ENCODE assay signal across 21 cellular contexts in genomic region chr5:139361821-139362429, GRCh38. TPM values are rescaled to one million over a fixed set of nuclear protein-coding genes. Genes with fewer than 3 reads are reported as not detected.
DNase-seq lines count a peak whose midpoint lies in the region; ATAC-seq and TF ChIP-seq lines count a peak whose summit lies in the region.
"Had no signal": no experiment of that assay in that cellular context is flagged by ENCODE, and none has a peak within 500 bp of the region (broad histone marks: within the 10 kb centered on the region; RNA-seq: fewer than 3 reads in every experiment).

No MANE protein-coding gene starts in this region.

- H3K9me2 ChIP-seq in GM23248 (ENCODE audit: insufficient read depth), result no peaks in the 10 kb centered on the region

- H3K27ac Mint-ChIP-seq in activated CD4-positive, alpha-beta T cell treated with anti-CD3 and anti-CD28 coated beads, Interleukin-2, amount 10 ng/mL, durations not matched to agents 24 days and 14 days, result peak overlapping the region; percentile 65
- peak overlapping the region; percentile 33 for H3K27ac Mint-ChIP-seq in activated T-helper 17 cell treated with anti-CD3 and anti-CD28 coated beads, Interleukin-2, amount 50 U/mL, for 72 hours
- no peak overlapping the region for H3K27ac Mint-ChIP-seq in naive thymus-derived CD8-positive, alpha-beta T cell

- no peaks in the 10 kb centered on the region for H3K9me3 ChIP-seq in GM23248 (ENCODE audit: low read depth)
- no peaks in the 10 kb centered on the region for H3K9me3 ChIP-seq in smooth muscle cell (replicated peaks; ENCODE audit: low read depth)
- no peaks in the 10 kb centered on the region for H3K9me3 ChIP-seq in upper lobe of left lung
- no peaks in the 10 kb centered on the region for H3K9me3 ChIP-seq in mucosa of descending colon
- H3K9me3 ChIP-seq: MG63 had no signal

- no peak for TF ChIP-seq POLR2A in upper lobe of left lung (IDR thresholded peaks at IDR 0.05)

- H3K36me3 Mint-ChIP-seq in activated CD4-positive, alpha-beta T cell treated with anti-CD3 and anti-CD28 coated beads, Interleukin-2, amount 10 ng/mL, durations not matched to agents 24 days and 14 days (ENCODE audit: low read depth), result peaks cover 46% of the 10 kb centered on the region
- H3K36me3 Mint-ChIP-seq in activated T-helper 17 cell treated with anti-CD3 and anti-CD28 coated beads, Interleukin-2, amount 50 U/mL, for 72 hours (ENCODE audit: low read depth), result peaks cover 88% of the 10 kb centered on the region
- peaks cover 7 to 71% (median 16%) of the 10 kb centered on the region in 3 donors for H3K36me3 Mint-ChIP-seq in naive thymus-derived CD8-positive, alpha-beta T cell

- intact Hi-C loops in activated CD4-positive, alpha-beta T cell treated with anti-CD3 and anti-CD28 coated beads, Interleukin-2, amount 10 ng/mL, durations not matched to agents 24 days and 14 days (cut with micrococcal nuclease), result no loop called here
- intact Hi-C loops in mucosa of descending colon (cut with DNase I, micrococcal nuclease), result no loop called here

- H3K4me3 ChIP-seq in GM23248 (no peak overlapping the region), smooth muscle cell (no peak overlapping the region), upper lobe of left lung (no peak overlapping the region), mucosa of descending colon (no peak overlapping the region)
- H3K4me3 ChIP-seq: BLaER1, MG63 had no signal

- no peaks in the 10 kb centered on the region for H3K9me3 Mint-ChIP-seq in activated CD4-positive, alpha-beta T cell treated with anti-CD3 and anti-CD28 coated beads, Interleukin-2, amount 10 ng/mL, durations not matched to agents 24 days and 14 days
- H3K9me3 Mint-ChIP-seq in activated T-helper 17 cell treated with anti-CD3 and anti-CD28 coated beads, Interleukin-2, amount 50 U/mL, for 72 hours, result no peaks in the 10 kb centered on the region
- H3K9me3 Mint-ChIP-seq in naive thymus-derived CD8-positive, alpha-beta T cell, result no peaks in the 10 kb centered on the region
- H3K9me3 Mint-ChIP-seq: IgD-negative memory B cell had no signal

- H3K9ac ChIP-seq in GM23248 (no peak overlapping the region), smooth muscle cell (ENCODE audit: low read depth) (no peak overlapping the region)
- H3K9ac ChIP-seq: BLaER1 had no signal

- no peak for TF ChIP-seq EP300 in upper lobe of left lung (IDR thresholded peaks at IDR 0.05)

- H3K4me2 ChIP-seq in GM23248 (ENCODE audit: unreplicated experiment) (no peak overlapping the region), smooth muscle cell (no peak overlapping the region)
- H3K4me2 ChIP-seq: BLaER1 had no signal

- H3K4me1 ChIP-seq in GM23248 (ENCODE audit: insufficient read depth) (peaks cover 12% of the 10 kb centered on the region), smooth muscle cell (ENCODE audit: low read depth) (no peaks in the 10 kb centered on the region), upper lobe of left lung (peaks cover 0 to 8% (median 0%) of the 10 kb centered on the region in 4 donors), mucosa of descending colon (ENCODE audit: low read depth) (no peaks in the 10 kb centered on the region)

- no peak overlapping the region for H2AFZ ChIP-seq in GM23248
- no peak overlapping the region for H2AFZ ChIP-seq in smooth muscle cell (ENCODE audit: low read depth)

- no peaks in the 10 kb centered on the region for H3K27me3 Mint-ChIP-seq in activated CD4-positive, alpha-beta T cell treated with anti-CD3 and anti-CD28 coated beads, Interleukin-2, amount 10 ng/mL, durations not matched to agents 24 days and 14 days
- H3K27me3 Mint-ChIP-seq in activated T-helper 17 cell treated with anti-CD3 and anti-CD28 coated beads, Interleukin-2, amount 50 U/mL, for 72 hours, result no peaks in the 10 kb centered on the region
- H3K27me3 Mint-ChIP-seq in naive thymus-derived CD8-positive, alpha-beta T cell, result no peaks in the 10 kb centered on the region
- H3K27me3 Mint-ChIP-seq: IgD-negative memory B cell had no signal

- H3K4me1 Mint-ChIP-seq in activated CD4-positive, alpha-beta T cell treated with anti-CD3 and anti-CD28 coated beads, Interleukin-2, amount 10 ng/mL, durations not matched to agents 24 days and 14 days, result peaks cover 11% of the 10 kb centered on the region
- H3K4me1 Mint-ChIP-seq in activated T-helper 17 cell treated with anti-CD3 and anti-CD28 coated beads, Interleukin-2, amount 50 U/mL, for 72 hours, result peaks cover 13% of the 10 kb centered on the region
- H3K4me1 Mint-ChIP-seq in naive thymus-derived CD8-positive, alpha-beta T cell, result peaks cover 11 to 42% (median 26%) of the 10 kb centered on the region in 4 donors

- H3K27me3 ChIP-seq in GM23248 (replicated peaks; ENCODE audit: insufficient read depth), result no peaks in the 10 kb centered on the region
- no peaks in the 10 kb centered on the region for H3K27me3 ChIP-seq in smooth muscle cell (ENCODE audit: low read depth)
- no peaks in the 10 kb centered on the region for H3K27me3 ChIP-seq in upper lobe of left lung
- H3K27me3 ChIP-seq: BLaER1, MG63 had no signal

- peaks cover 13% of the 10 kb centered on the region for H3F3A ChIP-seq in GM23248 (ENCODE audit: insufficient read depth)
- H3F3A ChIP-seq in smooth muscle cell (ENCODE audit: low read depth), result no peaks in the 10 kb centered on the region

- H4K20me1 ChIP-seq in GM23248 (ENCODE audit: insufficient read depth) (peaks cover 15% of the 10 kb centered on the region; the same call in 1 of the 2 replicates), smooth muscle cell (ENCODE audit: low read depth) (peaks cover 98% of the 10 kb centered on the region)

- in situ Hi-C loops in GM23248 (cut with MboI), result no loop called here

- WGBS in GM23248 (ENCODE audit: low coverage in 1 of 2, low lambda C conversion rate in 2 of 2, missing lambda C conversion rate in 2 of 2), 2 experiments, result 60 to 63% methylated on average over 4 to 6 of the region's 6 CpGs
- WGBS in smooth muscle cell (ENCODE audit: low lambda C conversion rate), result 76% methylated on average over 6 of the region's 6 CpGs
- 83 to 90% methylated on average over 6 of the region's 6 CpGs for WGBS in upper lobe of left lung, 2 donors

- TF ChIP-seq CTCF in smooth muscle cell (IDR thresholded peaks at IDR 0.05; ENCODE audit: borderline replicate concordance, insufficient read depth, poor library complexity, severe bottlenecking) (no peak), upper lobe of left lung (IDR thresholded peaks at IDR 0.05) (no peak), mucosa of descending colon (IDR thresholded peaks at IDR 0.05) (no peak)

- H3K4me3 Mint-ChIP-seq in activated CD4-positive, alpha-beta T cell treated with anti-CD3 and anti-CD28 coated beads, Interleukin-2, amount 10 ng/mL, durations not matched to agents 24 days and 14 days, result no peak overlapping the region
- H3K4me3 Mint-ChIP-seq in activated T-helper 17 cell treated with anti-CD3 and anti-CD28 coated beads, Interleukin-2, amount 50 U/mL, for 72 hours, result no peak overlapping the region
- no peak overlapping the region for H3K4me3 Mint-ChIP-seq in naive thymus-derived CD8-positive, alpha-beta T cell
- H3K4me3 Mint-ChIP-seq: IgD-negative memory B cell had no signal

- H3K36me3 ChIP-seq in GM23248 (ENCODE audit: low read depth), result peaks cover 36% of the 10 kb centered on the region
- peaks cover 19% of the 10 kb centered on the region for H3K36me3 ChIP-seq in smooth muscle cell (ENCODE audit: low read depth)
- H3K36me3 ChIP-seq in upper lobe of left lung, result peaks cover 24 to 44% (median 28%) of the 10 kb centered on the region in 4 donors
- no peaks in the 10 kb centered on the region for H3K36me3 ChIP-seq in mucosa of descending colon (ENCODE audit: low read depth)

- POLR2A ChIA-PET in naive thymus-derived CD8-positive, alpha-beta T cell (lab: Charles Lee), result interaction anchor here (0.6 to 0.7 kb wide), 2 partner anchors 149 to 1257 kb away, joined by 3 read pairs; no protein-coding TSS in a partner anchor

- peak; percentile 26 for ATAC-seq in activated T-helper 17 cell treated with anti-CD3 and anti-CD28 coated beads, Interleukin-2, amount 50 U/mL, for 72 hours (replicated peaks)
- no peak for ATAC-seq in naive thymus-derived CD8-positive, alpha-beta T cell
- ATAC-seq in upper lobe of left lung (ENCODE audit: low FRiP score in 2 of 2) (no peak), mucosa of descending colon (no peak)
- ATAC-seq: PC-3 had no signal

- no peak for DNase-seq in activated CD4-positive, alpha-beta T cell treated with anti-CD3 and anti-CD28 coated beads, Interleukin-2, amount 10 ng/mL, durations not matched to agents 24 days and 14 days
- DNase-seq in activated CD4-positive, alpha-beta T cell treated with anti-CD3 and anti-CD28 coated beads, Interleukin-2, amount 50 U/mL, for 4 hours, result no peak
- peak; percentile 18 for DNase-seq in GM23248
- DNase-seq in smooth muscle cell (lab: John Stamatoyannopoulos, UW; ENCODE audit: unreplicated experiment), result no peak
- DNase-seq in naive thymus-derived CD8-positive, alpha-beta T cell, result no peak
- DNase-seq in upper lobe of left lung, result no peak
- DNase-seq in mucosa of descending colon, result no peak
- DNase-seq: DMS79, Karpas-422, MG63, NCI-H1048, NCI-H1436, NCI-H1930, NCI-H345, NCI-H524 treated with DMSO at 0.1 percent for 48 hours, PC-3, RPMI8226, SIG-M5 had no signal

- H3K27ac ChIP-seq in GM23248 (no peak overlapping the region), smooth muscle cell (ENCODE audit: low read depth) (peak overlapping the region; percentile 54), upper lobe of left lung (no peak overlapping the region)
- H3K27ac ChIP-seq: BLaER1 had no signal

- H3K79me2 ChIP-seq in GM23248 (ENCODE audit: insufficient read depth) (peaks cover 97% of the 10 kb centered on the region), smooth muscle cell (ENCODE audit: low read depth) (peaks cover 70% of the 10 kb centered on the region)

RNA-seq across cellular contexts. Expression of gene PAIP2, which starts 20.3 kb away (rescaled TPM):
- 83.3 and 93.8 TPM in 2 replicates for total RNA-seq in activated CD4-positive, alpha-beta T cell treated with anti-CD3 and anti-CD28 coated beads, Interleukin-2, amount 10 ng/mL, durations not matched to agents 24 days and 14 days
- 34.8 and 62.8 TPM in 2 replicates for total RNA-seq in GM23248 (2014; rRNA removed; shearing (Covaris generic))
- polyA plus RNA-seq in GM23248 (2016; fragmentation: Nextera tagmentation; extraction: Ambion mirVana) (112 and 115 TPM in 2 replicates), smooth muscle cell (120 and 123 TPM in 2 replicates)
- total RNA-seq in activated T-helper 17 cell treated with anti-CD3 and anti-CD28 coated beads, Interleukin-2, amount 50 U/mL, for 72 hours, result 100 to 1,000 TPM; 102 to 157 TPM
- total RNA-seq in smooth muscle cell (96.1 and 98.1 TPM in 2 replicates), upper lobe of left lung (100 to 1,000 TPM in 1 of 6 donors, 10 to 100 TPM in 5; 36.7 to 103 (median 67.8) TPM), mucosa of descending colon (10 to 100 TPM; 42.1 to 85.1 (median 44.5) TPM)
- total RNA-seq in naive thymus-derived CD8-positive, alpha-beta T cell, result 100 to 1,000 TPM; 129 to 150 TPM
- polyA plus RNA-seq in naive thymus-derived CD8-positive, alpha-beta T cell, result 100 to 1,000 TPM; 359 to 455 (median 406) TPM

RNA-seq across cellular contexts. Expression of gene SLC23A1, which starts 21.2 kb away (rescaled TPM):
- total RNA-seq in activated CD4-positive, alpha-beta T cell treated with anti-CD3 and anti-CD28 coated beads, Interleukin-2, amount 10 ng/mL, durations not matched to agents 24 days and 14 days, result 1.8 and 2.1 TPM in 2 replicates
- total RNA-seq in GM23248 (2014; rRNA removed; shearing (Covaris generic)), result not detected in 2 replicates
- polyA plus RNA-seq in GM23248 (2016; fragmentation: Nextera tagmentation; extraction: Ambion mirVana), result 0.08 TPM in 1 of 2 replicates, not detected in the other
- 1 to 10 TPM in 1 of 2 donors, under 1 TPM in 1; 0.95 to 1.6 TPM for total RNA-seq in activated T-helper 17 cell treated with anti-CD3 and anti-CD28 coated beads, Interleukin-2, amount 50 U/mL, for 72 hours
- total RNA-seq in smooth muscle cell, result not detected in 2 replicates
- polyA plus RNA-seq in smooth muscle cell, result 0.22 and 0.35 TPM in 2 replicates
- total RNA-seq in naive thymus-derived CD8-positive, alpha-beta T cell, result under 1 TPM in 1 of 2 experiments, not detected in 1; 0.34 TPM
- under 1 TPM in 1 of 3 donors, not detected in 2; 0.15 TPM for polyA plus RNA-seq in naive thymus-derived CD8-positive, alpha-beta T cell
- 10 to 100 TPM in 1 of 6 donors, 1 to 10 TPM in 4, not detected in 1; 1.1 to 20.1 (median 1.8) TPM for total RNA-seq in upper lobe of left lung
- 1 to 10 TPM; 2.5 to 9.0 (median 5.1) TPM for total RNA-seq in mucosa of descending colon
- total RNA-seq: PC-3 had no signal
- polyA plus RNA-seq: IgD-negative memory B cell had no signal

RNA-seq across cellular contexts. Expression of gene MZB1, which starts 27.8 kb away (rescaled TPM):
- 28.3 and 29.1 TPM in 2 replicates for total RNA-seq in activated CD4-positive, alpha-beta T cell treated with anti-CD3 and anti-CD28 coated beads, Interleukin-2, amount 10 ng/mL, durations not matched to agents 24 days and 14 days
- not detected in 2 replicates for total RNA-seq in GM23248 (2014; rRNA removed; shearing (Covaris generic))
- polyA plus RNA-seq in GM23248 (2016; fragmentation: Nextera tagmentation; extraction: Ambion mirVana), result 0.32 TPM in 1 of 2 replicates, not detected in the other
- 10 to 100 TPM; 39.9 to 55.2 TPM for total RNA-seq in activated T-helper 17 cell treated with anti-CD3 and anti-CD28 coated beads, Interleukin-2, amount 50 U/mL, for 72 hours
- not detected in 2 replicates for total RNA-seq in smooth muscle cell
- polyA plus RNA-seq in smooth muscle cell, result 0.19 TPM in 1 of 2 replicates, not detected in the other
- 1 to 10 TPM; 2.2 to 2.5 TPM for total RNA-seq in naive thymus-derived CD8-positive, alpha-beta T cell
- under 1 TPM in 2 of 3 donors, not detected in 1; 0.37 to 0.84 TPM for polyA plus RNA-seq in naive thymus-derived CD8-positive, alpha-beta T cell
- 10 to 100 TPM in 4 of 6 donors, 1 to 10 TPM in 2; 1.5 to 30.7 (median 15.5) TPM for total RNA-seq in upper lobe of left lung
- 10 to 100 TPM in 2 of 3 donors, 1 to 10 TPM in 1; 5.6 to 23.7 (median 10.2) TPM for total RNA-seq in mucosa of descending colon

RNA-seq across cellular contexts. Expression of gene PROB1, which starts 33.0 kb away (rescaled TPM):
- total RNA-seq in activated CD4-positive, alpha-beta T cell treated with anti-CD3 and anti-CD28 coated beads, Interleukin-2, amount 10 ng/mL, durations not matched to agents 24 days and 14 days, result 8.4 and 9.2 TPM in 2 replicates
- total RNA-seq in GM23248 (2014; rRNA removed; shearing (Covaris generic)), result 1.6 and 2.3 TPM in 2 replicates
- polyA plus RNA-seq in GM23248 (2016; fragmentation: Nextera tagmentation; extraction: Ambion mirVana) (0.55 and 0.63 TPM in 2 replicates), smooth muscle cell (3.8 and 5.7 TPM in 2 replicates)
- total RNA-seq in activated T-helper 17 cell treated with anti-CD3 and anti-CD28 coated beads, Interleukin-2, amount 50 U/mL, for 72 hours, result 1 to 10 TPM; 4.7 to 6.4 TPM
- total RNA-seq in smooth muscle cell (0.90 and 1.2 TPM in 2 replicates), upper lobe of left lung (1 to 10 TPM in 2 of 6 donors, under 1 TPM in 4; 0.33 to 2.1 (median 0.95) TPM), mucosa of descending colon (under 1 TPM; 0.58 to 0.98 (median 0.94) TPM)
- under 1 TPM; 0.75 to 0.88 TPM for total RNA-seq in naive thymus-derived CD8-positive, alpha-beta T cell
- under 1 TPM; 0.03 to 0.32 (median 0.11) TPM for polyA plus RNA-seq in naive thymus-derived CD8-positive, alpha-beta T cell

RNA-seq across cellular contexts. Expression of gene SPATA24, which starts 42.0 kb away (rescaled TPM):
- total RNA-seq in activated CD4-positive, alpha-beta T cell treated with anti-CD3 and anti-CD28 coated beads, Interleukin-2, amount 10 ng/mL, durations not matched to agents 24 days and 14 days, result 4.2 TPM in 2 replicates
- total RNA-seq in GM23248 (2014; rRNA removed; shearing (Covaris generic)), result 0.43 and 1.1 TPM in 2 replicates
- 2.1 and 4.3 TPM in 2 replicates for polyA plus RNA-seq in GM23248 (2016; fragmentation: Nextera tagmentation; extraction: Ambion mirVana)
- 1 to 10 TPM; 5.6 to 9.2 TPM for total RNA-seq in activated T-helper 17 cell treated with anti-CD3 and anti-CD28 coated beads, Interleukin-2, amount 50 U/mL, for 72 hours
- 2.0 and 4.0 TPM in 2 replicates for total RNA-seq in smooth muscle cell
- 2.2 and 2.6 TPM in 2 replicates for polyA plus RNA-seq in smooth muscle cell
- 1 to 10 TPM; 4.4 to 4.6 TPM for total RNA-seq in naive thymus-derived CD8-positive, alpha-beta T cell
- polyA plus RNA-seq in naive thymus-derived CD8-positive, alpha-beta T cell, result 1 to 10 TPM; 2.9 to 8.7 (median 4.3) TPM
- total RNA-seq in upper lobe of left lung, result 1 to 10 TPM in 5 of 6 donors, not detected in 1; 2.9 to 6.3 (median 4.8) TPM
- total RNA-seq in mucosa of descending colon, result 1 to 10 TPM; 3.0 to 4.5 (median 3.4) TPM

Comparison
In these comparisons a context has a peak if more than half of its experiments do, and no peak if none do; other contexts are left out.
1. H3K27ac Mint-ChIP-seq: peak in activated CD4-positive, alpha-beta T cell treated with anti-CD3 and anti-CD28 coated beads, Interleukin-2, amount 10 ng/mL, durations not matched to agents 24 days and 14 days (single experiment) and activated T-helper 17 cell treated with anti-CD3 and anti-CD28 coated beads, Interleukin-2, amount 50 U/mL, for 72 hours (single experiment); none in naive thymus-derived CD8-positive, alpha-beta T cell (0 of 10).